13 cellular contexts compared by ENCODE assay signal in genomic region chr2:181281206-181281832, GRCh38.
A peak's percentile ranks its signal among the peaks of the same experiment; 100 is the strongest.
DNase-seq lines count a peak whose midpoint lies in the region; ATAC-seq and TF ChIP-seq lines count a peak whose summit lies in the region.
"Had no signal": no experiment of that assay in that cellular context is flagged by ENCODE, and none has a peak within 500 bp of the region (broad histone marks: within the 10 kb centered on the region; RNA-seq: fewer than 3 reads in every experiment).

No MANE protein-coding gene starts in this region.

- peaks cover 0 to 14% (median 2%) of the 10 kb centered on the region in 5 donors for H3K9me3 Mint-ChIP-seq in CD8-positive, alpha-beta memory T cell
- H3K9me3 Mint-ChIP-seq in activated naive CD8-positive, alpha-beta T cell treated with anti-CD3 and anti-CD28 coated beads, Interleukin-2, amount 10 ng/mL, durations not matched to agents 7 days and 5 days, result peaks cover 9% of the 10 kb centered on the region
- no peaks in the 10 kb centered on the region for H3K9me3 Mint-ChIP-seq in osteocyte (ENCODE audit: unreplicated experiment)

- H3K4me3 ChIP-seq in CD8-positive, alpha-beta memory T cell (ENCODE audit: low read length), result no peak overlapping the region
- H3K4me3 ChIP-seq: left lung, prostate gland, upper lobe of left lung had no signal

- H3K9me3 ChIP-seq in CD8-positive, alpha-beta memory T cell (ENCODE audit: low read length), result no peaks in the 10 kb centered on the region
- H3K9me3 ChIP-seq: left lung, prostate gland, upper lobe of left lung had no signal

- peak overlapping the region in 5 of 7 donors; percentile 4 to 57 (median 39) for H3K4me3 Mint-ChIP-seq in CD8-positive, alpha-beta memory T cell
- peak overlapping the region; percentile 55 for H3K4me3 Mint-ChIP-seq in activated naive CD8-positive, alpha-beta T cell treated with anti-CD3 and anti-CD28 coated beads, Interleukin-2, amount 10 ng/mL, durations not matched to agents 7 days and 5 days
- H3K4me3 Mint-ChIP-seq in osteocyte (ENCODE audit: unreplicated experiment), result no peak overlapping the region

- CTCF ChIA-PET in CD8-positive, alpha-beta memory T cell (lab: Charles Lee), result no interaction called here

- POLR2A ChIA-PET in CD8-positive, alpha-beta memory T cell (lab: Charles Lee), result interaction anchor here (0.7 kb wide), 1 partner anchor 175 kb away, joined by 3 read pairs; no protein-coding TSS in a partner anchor
- POLR2A ChIA-PET in activated naive CD8-positive, alpha-beta T cell treated with anti-CD3 and anti-CD28 coated beads, Interleukin-2, amount 10 ng/mL, durations not matched to agents 7 days and 5 days (lab: Charles Lee), result no interaction called here

- no peak for TF ChIP-seq CTCF in osteocyte (IDR thresholded peaks at IDR 0.05)

- no peaks in the 10 kb centered on the region for H3K27me3 ChIP-seq in CD8-positive, alpha-beta memory T cell (ENCODE audit: insufficient read depth, low read length, poor library complexity, severe bottlenecking)
- H3K27me3 ChIP-seq: left lung, upper lobe of left lung had no signal

- no peaks in the 10 kb centered on the region for H3K36me3 ChIP-seq in CD8-positive, alpha-beta memory T cell (ENCODE audit: insufficient read depth, low read length)
- H3K36me3 ChIP-seq: left lung, prostate gland, upper lobe of left lung had no signal

- H3K36me3 Mint-ChIP-seq in CD8-positive, alpha-beta memory T cell, result peaks cover 3 to 28% (median 13%) of the 10 kb centered on the region in 3 donors
- H3K36me3 Mint-ChIP-seq in activated naive CD8-positive, alpha-beta T cell treated with anti-CD3 and anti-CD28 coated beads, Interleukin-2, amount 10 ng/mL, durations not matched to agents 7 days and 5 days, result peaks cover 35% of the 10 kb centered on the region
- H3K36me3 Mint-ChIP-seq in osteocyte (ENCODE audit: unreplicated experiment), result no peaks in the 10 kb centered on the region

- ATAC-seq in GM18511 (IDR thresholded peaks at IDR 0.05; ENCODE audit: unreplicated experiment) (peak; percentile 73), HG02798 (IDR thresholded peaks at IDR 0.05; ENCODE audit: poor library complexity, unreplicated experiment) (no peak), HG02642 (IDR thresholded peaks at IDR 0.05; ENCODE audit: poor library complexity, unreplicated experiment) (no peak), HG02852 (IDR thresholded peaks at IDR 0.05; ENCODE audit: unreplicated experiment) (no peak)
- ATAC-seq in activated naive CD8-positive, alpha-beta T cell treated with anti-CD3 and anti-CD28 coated beads, Interleukin-2, amount 10 ng/mL, durations not matched to agents 7 days and 5 days (ENCODE audit: low read depth), result peak; percentile 76
- ATAC-seq: left lung had no signal

- no peak overlapping the region for H3K27ac ChIP-seq in CD8-positive, alpha-beta memory T cell (ENCODE audit: low read depth, low read length)
- H3K27ac ChIP-seq: left lung, prostate gland, upper lobe of left lung had no signal

- H3K4me1 Mint-ChIP-seq in CD8-positive, alpha-beta memory T cell, result peaks cover 53 to 69% (median 55%) of the 10 kb centered on the region in 3 donors
- peaks cover 27% of the 10 kb centered on the region for H3K4me1 Mint-ChIP-seq in activated naive CD8-positive, alpha-beta T cell treated with anti-CD3 and anti-CD28 coated beads, Interleukin-2, amount 10 ng/mL, durations not matched to agents 7 days and 5 days
- no peaks in the 10 kb centered on the region for H3K4me1 Mint-ChIP-seq in osteocyte (ENCODE audit: unreplicated experiment)

- H3K27ac Mint-ChIP-seq in CD8-positive, alpha-beta memory T cell, result peak overlapping the region; percentile 48 to 93 (median 84)
- H3K27ac Mint-ChIP-seq in activated naive CD8-positive, alpha-beta T cell treated with anti-CD3 and anti-CD28 coated beads, Interleukin-2, amount 10 ng/mL, durations not matched to agents 7 days and 5 days, result peak overlapping the region; percentile 68
- no peak overlapping the region for H3K27ac Mint-ChIP-seq in osteocyte (ENCODE audit: unreplicated experiment)

- DNase-seq in CD8-positive, alpha-beta memory T cell, result peak in 2 of 5 donors; percentile 62 to 74
- DNase-seq in NCI-H1694 (lab: John Stamatoyannopoulos, UW) (peak; percentile 76), osteocyte (ENCODE audit: extremely low spot score, unreplicated experiment) (no peak)
- DNase-seq in activated naive CD8-positive, alpha-beta T cell treated with anti-CD3 and anti-CD28 coated beads, Interleukin-2, amount 10 ng/mL, durations not matched to agents 7 days and 5 days, result no peak
- DNase-seq: NCI-H526, SW 1271, upper lobe of left lung had no signal

- peaks cover 23% of the 10 kb centered on the region for H3K4me1 ChIP-seq in CD8-positive, alpha-beta memory T cell (ENCODE audit: insufficient read depth, low read length)
- H3K4me1 ChIP-seq: left lung, prostate gland, upper lobe of left lung had no signal

- no peaks in the 10 kb centered on the region for H3K27me3 Mint-ChIP-seq in CD8-positive, alpha-beta memory T cell
- H3K27me3 Mint-ChIP-seq in activated naive CD8-positive, alpha-beta T cell treated with anti-CD3 and anti-CD28 coated beads, Interleukin-2, amount 10 ng/mL, durations not matched to agents 7 days and 5 days, result no peaks in the 10 kb centered on the region
- H3K27me3 Mint-ChIP-seq in osteocyte (ENCODE audit: unreplicated experiment), result no peaks in the 10 kb centered on the region

Comparison
In these comparisons a context has a peak if more than half of its experiments do, and no peak if none do; other contexts are left out.
1. ATAC-seq: peak in GM18511 (single experiment) and activated naive CD8-positive, alpha-beta T cell treated with anti-CD3 and anti-CD28 coated beads, Interleukin-2, amount 10 ng/mL, durations not matched to agents 7 days and 5 days (single experiment); none in HG02798 (single experiment), HG02642 (single experiment) and HG02852 (single experiment).